18 cellular contexts compared by ENCODE assay signal in the genomic region with DNA sequence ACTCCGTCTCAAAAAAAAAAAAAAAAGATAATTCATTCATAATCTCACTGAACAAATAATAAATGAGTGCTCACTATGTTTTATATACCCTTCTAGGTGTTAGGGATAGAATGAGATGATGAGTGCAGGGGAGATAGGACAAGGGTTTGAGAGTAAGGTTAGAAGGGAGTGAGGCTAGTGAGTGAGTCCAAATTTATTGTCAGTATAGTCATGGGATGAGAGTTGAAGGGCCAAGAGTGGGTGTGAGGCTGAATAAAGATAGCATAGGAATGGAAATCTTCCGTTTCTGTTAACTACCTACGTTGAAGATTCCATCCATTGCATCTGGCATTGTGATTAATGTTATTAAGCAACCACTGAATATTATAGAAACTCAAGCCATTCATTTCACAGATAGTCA. TPM values are rescaled to one million over a fixed set of nuclear protein-coding genes. Genes with fewer than 3 reads are reported as not detected.
A peak's percentile ranks its signal among the peaks of the same experiment; 100 is the strongest.
DNase-seq lines count a peak whose midpoint lies in the region; ATAC-seq, FAIRE-seq and TF ChIP-seq lines count a peak whose summit lies in the region.
"Had no signal": no experiment of that assay in that cellular context is flagged by ENCODE, and none has a peak within 500 bp of the region (broad histone marks: within the 10 kb centered on the region; RNA-seq: fewer than 3 reads in every experiment).

No MANE protein-coding gene starts in this region.

- H3K9ac ChIP-seq in HUES6 (ENCODE audit: low read length) (no peak overlapping the region), GM12878 (ENCODE audit: control insufficient read depth, insufficient read depth, low read length) (no peak overlapping the region)

- no peak for TF ChIP-seq POLR2A in GM12878 (IDR thresholded peaks at IDR 0.05; ENCODE audit: low read depth, low read length)

- no peaks in the 10 kb centered on the region for H4K20me1 ChIP-seq in GM12878 (ENCODE audit: control insufficient read depth, insufficient read depth)

- no peak for DNase-seq in CD4-positive, alpha-beta T cell
- no peak for DNase-seq in GM12878 (ENCODE audit: low read depth, low spot score)
- no peak for DNase-seq in anterior cingulate cortex (lab: John Stamatoyannopoulos, UW)
- no peak for DNase-seq in HPDE6-E6E7 (ENCODE audit: extremely low spot score)
- no peak for DNase-seq in CD1c-positive myeloid dendritic cell (ENCODE audit: extremely low spot score)
- DNase-seq: C1 segment of cervical spinal cord, DMS 273 treated with DMSO at 0.1 percent for 48 hours, GDM1, HFFc6, NCI-H524, Peyer's patch had no signal

- TF ChIP-seq CTCF in CD4-positive, alpha-beta T cell (IDR thresholded peaks at IDR 0.05), result no peak
- TF ChIP-seq CTCF in GM12878 (IDR thresholded peaks at IDR 0.05 in 2 of 3, conservative IDR thresholded peaks at IDR 0.05 in 1 of 3; ENCODE audit: control insufficient read depth in 2 of 3, extremely low read depth in 1 of 3, insufficient read depth in 1 of 3, low read depth in 3 of 3, low read length in 3 of 3) (no peak), neutrophil (IDR thresholded peaks at IDR 0.05) (no peak)

- no peak overlapping the region for H2AFZ ChIP-seq in GM12878 (ENCODE audit: control insufficient read depth, low read depth, low read length)

- RAD21 ChIA-PET in GM12878 (lab: Charles Lee; ENCODE audit: unreplicated experiment), result no interaction called here

- H3K4me3 Mint-ChIP-seq in CD4-positive, alpha-beta T cell, result no peak overlapping the region
- H3K4me3 Mint-ChIP-seq: HFFc6 had no signal

- H3K36me3 Mint-ChIP-seq in CD4-positive, alpha-beta T cell (ENCODE audit: low read depth), result no peaks in the 10 kb centered on the region

- peak overlapping the region; percentile 6 for H3K27ac Mint-ChIP-seq in CD4-positive, alpha-beta T cell

- H3K4me2 ChIP-seq in GM12878 (ENCODE audit: control insufficient read depth, insufficient read depth), result peak overlapping the region; percentile 32; the same call in 1 of the 2 replicates
- H3K4me2 ChIP-seq: A549 had no signal

- no peaks in the 10 kb centered on the region for H3K27me3 Mint-ChIP-seq in CD4-positive, alpha-beta T cell

- H3K4me1 ChIP-seq in HUES6 (ENCODE audit: control insufficient read depth, insufficient read depth, low read length) (peaks cover 52% of the 10 kb centered on the region), GM12878 (ENCODE audit: control insufficient read depth, insufficient read depth, low read length) (peaks cover 19% of the 10 kb centered on the region), neutrophil (ENCODE audit: control insufficient read depth in 1 of 2, insufficient read depth in 1 of 2, low read depth in 1 of 2, low read length in 1 of 2) (peaks cover 59 to 78% of the 10 kb centered on the region in 2 experiments)

- FAIRE-seq in GM12878 (lab: Jason Lieb, UNC), result no peak
- FAIRE-seq: A549, GM12892 had no signal

- no peaks in the 10 kb centered on the region for H3K36me3 ChIP-seq in HUES6 (ENCODE audit: control insufficient read depth, insufficient read depth, low read length)
- H3K36me3 ChIP-seq in GM12878 (ENCODE audit: control insufficient read depth in 2 of 2, insufficient read depth in 2 of 2, low read length in 1 of 2), result 0 out of 4 replicates have a peak, but pooled peaks cover 0 to 4% of the 10 kb centered on the region in 2 experiments
- H3K36me3 ChIP-seq in neutrophil, result no peaks in the 10 kb centered on the region
- H3K36me3 ChIP-seq: Peyer's patch had no signal

- no peak for TF ChIP-seq EP300 in GM12878 (IDR thresholded peaks at IDR 0.05; ENCODE audit: borderline replicate concordance in 1 of 2, control insufficient read depth in 1 of 2, low read depth in 2 of 2, low read length in 2 of 2)

- TF ChIP-seq RAD21 in GM12878 (IDR thresholded peaks at IDR 0.05; ENCODE audit: insufficient read depth, low read depth, low read length), result no peak

- peaks cover 55% of the 10 kb centered on the region for H3K4me1 Mint-ChIP-seq in CD4-positive, alpha-beta T cell (ENCODE audit: low read depth)

- SMC1A ChIA-PET in GM12878 (lab: Charles Lee; ENCODE audit: uncharacterized antibody, unreplicated experiment), result interaction anchor here (0.7 to 1.2 kb wide), 4 partner anchors 11 to 54 kb away, joined by 3 to 4 read pairs (median 3); partner anchors contain the start of genes AMPD2 and GNAT2

- POLR2A ChIA-PET in CD4-positive, alpha-beta T cell (lab: Charles Lee), result interaction anchor here (0.6 to 1.1 kb wide), 2 partner anchors 17 to 26 kb away, joined by 3 read pairs; partner anchors contain the start of gene GNAI3
- POLR2A ChIA-PET in GM12878 (lab: Charles Lee), result interaction anchor here (0.5 to 0.6 kb wide), 2 partner anchors 12 to 56 kb away, joined by 3 to 4 read pairs; no protein-coding TSS in a partner anchor

- H3K4me3 ChIP-seq in HUES6 (ENCODE audit: low read depth, low read length) (no peak overlapping the region), GM12878 (no peak overlapping the region), neutrophil (ENCODE audit: low read depth in 1 of 2, low read length in 1 of 2) (no peak overlapping the region)
- H3K4me3 ChIP-seq: A549, Peyer's patch had no signal

- H3K9me3 ChIP-seq in CD4-positive, alpha-beta T cell (ENCODE audit: control insufficient read depth, low read length), result no peaks in the 10 kb centered on the region
- no peaks in the 10 kb centered on the region for H3K9me3 ChIP-seq in HUES6 (ENCODE audit: control insufficient read depth, insufficient read depth, low read depth, low read length)
- no peaks in the 10 kb centered on the region for H3K9me3 ChIP-seq in GM12878 (replicated peaks; ENCODE audit: control insufficient read depth, insufficient read depth, low read length)
- no peaks in the 10 kb centered on the region for H3K9me3 ChIP-seq in neutrophil
- H3K9me3 ChIP-seq: A549, Peyer's patch had no signal

- no TSS peak for BruUV-seq in GM12878 (replicated peaks; lab: Mats Ljungman, UMichigan)

- 98% methylated on average over 3 of the region's 3 CpGs for whole genome bisulfite sequencing in GM12878 (ENCODE audit: insufficient coverage, insufficient replicate concordance, low lambda C conversion rate, missing lambda C conversion rate)

- no peaks in the 10 kb centered on the region for H3K9me3 Mint-ChIP-seq in CD4-positive, alpha-beta T cell
- H3K9me3 Mint-ChIP-seq: HFFc6 had no signal

- no peak overlapping the region for H3K27ac ChIP-seq in CD4-positive, alpha-beta T cell (ENCODE audit: low read depth, low read length)
- H3K27ac ChIP-seq in HUES6 (ENCODE audit: low read depth, low read length) (peak overlapping the region; percentile 89; the same call in 1 of the 2 replicates), GM12878 (ENCODE audit: control insufficient read depth, insufficient read depth) (no peak overlapping the region; the same call in 1 of the 2 replicates), neutrophil (peak overlapping the region; percentile 5)
- H3K27ac ChIP-seq: Peyer's patch had no signal

- CTCF ChIA-PET in CD4-positive, alpha-beta T cell (lab: Charles Lee), result interaction anchor here (1.6 kb wide), 1 partner anchor 75 kb away, joined by 3 read pairs; no protein-coding TSS in a partner anchor
- CTCF ChIA-PET in GM12878 (lab: Yijun Ruan, JAX), result interaction anchor here (0.8 to 1.3 kb wide), 2 partner anchors 12 to 65 kb away, joined by 3 read pairs; no protein-coding TSS in a partner anchor

- no peak for ATAC-seq in CD4-positive, alpha-beta T cell (ENCODE audit: poor library complexity)
- ATAC-seq in GM12878, result no peak
- ATAC-seq: A549, Right ventricle myocardium inferior had no signal

- intact Hi-C loops in CD4-positive, alpha-beta T cell (cut with DNase I, micrococcal nuclease), result no loop called here
- intact Hi-C loops in GM12878 (cut with micrococcal nuclease; ENCODE audit: unreplicated experiment), result no loop called here

- no peaks in the 10 kb centered on the region for H3K27me3 ChIP-seq in CD4-positive, alpha-beta T cell (ENCODE audit: control insufficient read depth, insufficient read depth, low read length)
- H3K27me3 ChIP-seq in HUES6 (ENCODE audit: control insufficient read depth, insufficient read depth, low read length) (no peaks in the 10 kb centered on the region), GM12878 (replicated peaks in 1 of 2; ENCODE audit: control insufficient read depth in 2 of 2, insufficient read depth in 2 of 2, low read length in 1 of 2) (no peaks in the 10 kb centered on the region), neutrophil (no peaks in the 10 kb centered on the region)
- H3K27me3 ChIP-seq: Peyer's patch had no signal

- peaks cover 90% of the 10 kb centered on the region for H3K79me2 ChIP-seq in GM12878 (ENCODE audit: control insufficient read depth, insufficient read depth, low read length)

- in situ Hi-C loops in GM12878 (cut with MboI), result no loop called here

RNA-seq across cellular contexts. Expression of gene GNAI3, which starts 16.8 kb away (rescaled TPM):
- total RNA-seq in CD4-positive, alpha-beta T cell, result 1 to 10 TPM; 5.1 to 5.4 TPM
- 15.2 TPM in 2 replicates for total RNA-seq in GM12878 (2013; cell fraction: nucleolus; rRNA removed)
- 8.0 and 9.9 TPM in 2 replicates for total RNA-seq in GM12878 (2014; rRNA removed)
- 9.7 and 9.8 TPM in 2 replicates for total RNA-seq in GM12878 (2014; rRNA removed; fragmentation: Illumina TruSeq; extraction: Trizol)
- 7.3 and 7.7 TPM in 2 replicates for total RNA-seq in GM12878 (2021)
- polyA plus RNA-seq in GM12878 (2011; ENCODE audit: low read depth), result 3.7 TPM
- polyA plus RNA-seq in GM12878 (2011; rRNA removed), result 9.4 and 15.3 TPM in 2 replicates
- polyA plus RNA-seq in GM12878 (2011; cell fraction: cytosol; rRNA removed), result 3.1 and 3.5 TPM in 2 replicates
- polyA plus RNA-seq in GM12878 (2011; cell fraction: nucleus; rRNA removed), result 2.5 and 3.2 TPM in 2 replicates
- 5.4 and 5.6 TPM in 2 replicates for polyA plus RNA-seq in GM12878 (2012)
- 7.9 and 9.6 TPM in 2 replicates for polyA plus RNA-seq in GM12878 (2014; fragmentation: Illumina TruSeq; extraction: Trizol)
- 1 to 10 TPM; 6.2 TPM for polyA plus RNA-seq in GM12878 (2014; fragmentation: Nextera tagmentation; extraction: Ambion mirVana)
- polyA plus RNA-seq in GM12878 (2014; rRNA removed), result 4.7 and 5.9 TPM in 2 replicates
- 10 to 100 TPM; 12.0 to 13.8 TPM for polyA plus RNA-seq in GM12878 (2016; fragmentation: Nextera tagmentation; extraction: Ambion mirVana)
- 7.6 and 11.4 TPM in 2 replicates for polyA minus RNA-seq in GM12878 (2011; rRNA and poly(A)+ RNA removed)
- polyA minus RNA-seq in GM12878 (2011; cell fraction: cytosol; rRNA and poly(A)+ RNA removed), result 2.8 and 3.1 TPM in 2 replicates
- polyA minus RNA-seq in GM12878 (2011; cell fraction: nucleus; rRNA and poly(A)+ RNA removed), result 5.2 and 8.2 TPM in 2 replicates

RNA-seq across cellular contexts. Expression of gene GPR61, which starts 25.6 kb away (rescaled TPM):
- under 1 TPM; 0.53 to 0.85 TPM for total RNA-seq in CD4-positive, alpha-beta T cell
- 0.44 and 1.3 TPM in 2 replicates for total RNA-seq in GM12878 (2013; cell fraction: nucleolus; rRNA removed)
- 0.44 TPM in 1 of 2 replicates, not detected in the other for total RNA-seq in GM12878 (2014; rRNA removed)
- 0.31 and 0.32 TPM in 2 replicates for total RNA-seq in GM12878 (2014; rRNA removed; fragmentation: Illumina TruSeq; extraction: Trizol)
- 0.38 TPM in 1 of 2 replicates, not detected in the other for total RNA-seq in GM12878 (2021)
- 0.07 TPM for polyA plus RNA-seq in GM12878 (2011; ENCODE audit: low read depth)
- polyA plus RNA-seq in GM12878 (2011; rRNA removed), result 0.23 and 0.53 TPM in 2 replicates
- 0.22 and 0.32 TPM in 2 replicates for polyA plus RNA-seq in GM12878 (2011; cell fraction: cytosol; rRNA removed)
- 0.19 and 0.51 TPM in 2 replicates for polyA plus RNA-seq in GM12878 (2011; cell fraction: nucleus; rRNA removed)
- polyA plus RNA-seq in GM12878 (2012), result 0.23 and 0.66 TPM in 2 replicates
- 0.21 TPM in 1 of 2 replicates, not detected in the other for polyA plus RNA-seq in GM12878 (2014; fragmentation: Illumina TruSeq; extraction: Trizol)
- polyA plus RNA-seq in GM12878 (2014; fragmentation: Nextera tagmentation; extraction: Ambion mirVana), result 1 to 10 TPM in 1 of 2 experiments, under 1 TPM in 1; 0.19 to 1.1 TPM
- not detected in 2 replicates for polyA plus RNA-seq in GM12878 (2014; rRNA removed)
- under 1 TPM; 0.47 to 0.84 TPM for polyA plus RNA-seq in GM12878 (2016; fragmentation: Nextera tagmentation; extraction: Ambion mirVana)
- 2.6 and 3.8 TPM in 2 replicates for polyA minus RNA-seq in GM12878 (2011; rRNA and poly(A)+ RNA removed)
- not detected in 2 replicates for polyA minus RNA-seq in GM12878 (2011; cell fraction: cytosol; rRNA and poly(A)+ RNA removed)
- polyA minus RNA-seq in GM12878 (2011; cell fraction: nucleus; rRNA and poly(A)+ RNA removed), result 1.8 and 2.5 TPM in 2 replicates
- total RNA-seq: H4, HT-29, Right ventricle myocardium inferior had no signal

RNA-seq across cellular contexts. Expression of gene GNAT2, which starts 54.2 kb away (rescaled TPM):
- total RNA-seq in CD4-positive, alpha-beta T cell, result not detected
- total RNA-seq in GM12878 (2013; cell fraction: nucleolus; rRNA removed), result not detected in 2 replicates
- 0.23 and 0.38 TPM in 2 replicates for total RNA-seq in GM12878 (2014; rRNA removed)
- 0.31 and 0.69 TPM in 2 replicates for total RNA-seq in GM12878 (2014; rRNA removed; fragmentation: Illumina TruSeq; extraction: Trizol)
- total RNA-seq in GM12878 (2021), result 0.85 and 0.92 TPM in 2 replicates
- polyA plus RNA-seq in GM12878 (2011; ENCODE audit: low read depth), result 0.28 TPM
- polyA plus RNA-seq in GM12878 (2011; rRNA removed), result 0.30 and 0.54 TPM in 2 replicates
- 0.23 and 0.27 TPM in 2 replicates for polyA plus RNA-seq in GM12878 (2011; cell fraction: cytosol; rRNA removed)
- 0.13 and 0.15 TPM in 2 replicates for polyA plus RNA-seq in GM12878 (2011; cell fraction: nucleus; rRNA removed)
- polyA plus RNA-seq in GM12878 (2012), result 0.31 and 0.49 TPM in 2 replicates
- polyA plus RNA-seq in GM12878 (2014; fragmentation: Illumina TruSeq; extraction: Trizol), result 0.26 and 0.59 TPM in 2 replicates
- polyA plus RNA-seq in GM12878 (2014; fragmentation: Nextera tagmentation; extraction: Ambion mirVana), result under 1 TPM; 0.08 to 0.77 TPM
- polyA plus RNA-seq in GM12878 (2014; rRNA removed), result 0.28 and 0.36 TPM in 2 replicates
- 1 to 10 TPM in 1 of 2 experiments, under 1 TPM in 1; 0.46 to 1.3 TPM for polyA plus RNA-seq in GM12878 (2016; fragmentation: Nextera tagmentation; extraction: Ambion mirVana)
- 1.1 and 1.8 TPM in 2 replicates for polyA minus RNA-seq in GM12878 (2011; rRNA and poly(A)+ RNA removed)
- polyA minus RNA-seq in GM12878 (2011; cell fraction: cytosol; rRNA and poly(A)+ RNA removed), result not detected in 2 replicates
- polyA minus RNA-seq in GM12878 (2011; cell fraction: nucleus; rRNA and poly(A)+ RNA removed), result not detected in 2 replicates
- total RNA-seq: HT-29, Peyer's patch, Right ventricle myocardium inferior had no signal

RNA-seq across cellular contexts. Expression of gene AMPD2, which starts 54.4 kb away (rescaled TPM):
- 100 to 1,000 TPM; 170 to 191 TPM for total RNA-seq in CD4-positive, alpha-beta T cell
- total RNA-seq in GM12878 (2013; cell fraction: nucleolus; rRNA removed), result 113 and 156 TPM in 2 replicates
- 43.4 and 49.9 TPM in 2 replicates for total RNA-seq in GM12878 (2014; rRNA removed)
- 19.0 and 19.5 TPM in 2 replicates for total RNA-seq in GM12878 (2014; rRNA removed; fragmentation: Illumina TruSeq; extraction: Trizol)
- total RNA-seq in GM12878 (2021), result 66.5 and 75.9 TPM in 2 replicates
- polyA plus RNA-seq in GM12878 (2011; ENCODE audit: low read depth), result 35.2 TPM
- polyA plus RNA-seq in GM12878 (2011; rRNA removed), result 9.9 and 30.0 TPM in 2 replicates
- 27.1 and 34.8 TPM in 2 replicates for polyA plus RNA-seq in GM12878 (2011; cell fraction: cytosol; rRNA removed)
- 346 and 354 TPM in 2 replicates for polyA plus RNA-seq in GM12878 (2011; cell fraction: nucleus; rRNA removed)
- 54.0 and 66.8 TPM in 2 replicates for polyA plus RNA-seq in GM12878 (2012)
- polyA plus RNA-seq in GM12878 (2014; fragmentation: Illumina TruSeq; extraction: Trizol), result 11.8 and 30.9 TPM in 2 replicates
- 1 to 10 TPM; 2.0 to 3.0 TPM for polyA plus RNA-seq in GM12878 (2014; fragmentation: Nextera tagmentation; extraction: Ambion mirVana)
- 40.9 and 44.4 TPM in 2 replicates for polyA plus RNA-seq in GM12878 (2014; rRNA removed)
- 10 to 100 TPM; 31.8 to 33.1 TPM for polyA plus RNA-seq in GM12878 (2016; fragmentation: Nextera tagmentation; extraction: Ambion mirVana)
- polyA minus RNA-seq in GM12878 (2011; rRNA and poly(A)+ RNA removed), result 29.3 and 51.2 TPM in 2 replicates
- polyA minus RNA-seq in GM12878 (2011; cell fraction: cytosol; rRNA and poly(A)+ RNA removed), result 15.6 and 17.7 TPM in 2 replicates
- polyA minus RNA-seq in GM12878 (2011; cell fraction: nucleus; rRNA and poly(A)+ RNA removed), result 61.1 and 93.7 TPM in 2 replicates

RNA-seq across cellular contexts. Expression of gene AMIGO1, which starts 55.7 kb away (rescaled TPM):
- total RNA-seq in CD4-positive, alpha-beta T cell, result 10 to 100 TPM; 16.9 TPM
- 1.5 and 1.7 TPM in 2 replicates for total RNA-seq in GM12878 (2013; cell fraction: nucleolus; rRNA removed)
- total RNA-seq in GM12878 (2014; rRNA removed) (0.06 and 0.22 TPM in 2 replicates), GM12878 (2014; rRNA removed; fragmentation: Illumina TruSeq; extraction: Trizol) (0.04 and 0.09 TPM in 2 replicates), GM12878 (2021) (0.27 and 0.28 TPM in 2 replicates)
- polyA plus RNA-seq in GM12878 (2011; ENCODE audit: low read depth), result 0.33 TPM
- polyA plus RNA-seq in GM12878 (2011; rRNA removed) (0.08 and 0.10 TPM in 2 replicates), GM12878 (2014; fragmentation: Illumina TruSeq; extraction: Trizol) (0.07 and 0.11 TPM in 2 replicates), GM12878 (2014; fragmentation: Nextera tagmentation; extraction: Ambion mirVana) (under 1 TPM; 0.02 to 0.11 TPM), GM12878 (2014; rRNA removed) (0.11 TPM in 1 of 2 replicates, not detected in the other), GM12878 (2016; fragmentation: Nextera tagmentation; extraction: Ambion mirVana) (under 1 TPM; 0.08 to 0.26 TPM)
- polyA plus RNA-seq in GM12878 (2011; cell fraction: cytosol; rRNA removed), result 0.07 and 0.10 TPM in 2 replicates
- polyA plus RNA-seq in GM12878 (2011; cell fraction: nucleus; rRNA removed), result 0.15 and 0.19 TPM in 2 replicates
- 0.28 and 0.38 TPM in 2 replicates for polyA plus RNA-seq in GM12878 (2012)
- 0.05 and 0.07 TPM in 2 replicates for polyA minus RNA-seq in GM12878 (2011; rRNA and poly(A)+ RNA removed)
- not detected in 2 replicates for polyA minus RNA-seq in GM12878 (2011; cell fraction: cytosol; rRNA and poly(A)+ RNA removed)
- 0.10 and 0.12 TPM in 2 replicates for polyA minus RNA-seq in GM12878 (2011; cell fraction: nucleus; rRNA and poly(A)+ RNA removed)

Comparison
In these comparisons a context has a peak if more than half of its experiments do, and no peak if none do; other contexts are left out.
1. H3K27ac ChIP-seq: peak in HUES6 (single experiment) and neutrophil (single experiment); none in CD4-positive, alpha-beta T cell (single experiment) and GM12878 (single experiment).